Comparison of ENCODE assay signal across 13 cellular contexts in the genomic region with DNA sequence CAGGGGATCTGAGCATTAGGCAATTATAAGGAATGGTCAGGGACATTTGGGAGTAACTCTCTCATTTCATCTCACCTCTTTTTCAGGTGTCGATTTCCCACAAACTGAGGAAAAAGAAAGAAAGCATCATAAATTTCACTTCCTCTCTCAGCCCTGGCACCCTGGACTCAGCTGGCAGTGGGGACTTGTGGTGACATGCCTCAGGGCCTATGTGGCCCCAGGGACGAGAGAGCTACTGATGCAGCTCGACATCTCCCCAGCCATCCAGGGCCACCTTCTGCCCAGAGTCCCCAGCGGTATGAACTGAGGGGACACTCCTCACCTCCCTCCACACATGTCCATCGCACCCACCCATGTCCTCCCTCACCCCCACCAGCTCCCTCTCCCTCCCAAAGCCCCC. TPM values are rescaled to one million over a fixed set of nuclear protein-coding genes. Genes with fewer than 3 reads are reported as not detected.
DNase-seq lines count a peak whose midpoint lies in the region; ATAC-seq and TF ChIP-seq lines count a peak whose summit lies in the region.
"Had no signal": no experiment of that assay in that cellular context is flagged by ENCODE, and none has a peak within 500 bp of the region (broad histone marks: within the 10 kb centered on the region; RNA-seq: fewer than 3 reads in every experiment).

No MANE protein-coding gene starts in this region.

- peaks cover 60% of the 10 kb centered on the region for H3K4me1 Mint-ChIP-seq in CD8-positive, alpha-beta T cell (ENCODE audit: low read depth)
- H3K4me1 Mint-ChIP-seq in WTC11 (peaks cover 35% of the 10 kb centered on the region), neural crest cell (peaks cover 12% of the 10 kb centered on the region)
- peaks cover 11% of the 10 kb centered on the region for H3K4me1 Mint-ChIP-seq in activated CD4-positive, alpha-beta memory T cell treated with anti-CD3 and anti-CD28 coated beads, Interleukin-2, amount 10 ng/mL, durations not matched to agents 7 days and 5 days

- POLR2A ChIA-PET in CD8-positive, alpha-beta T cell (lab: Charles Lee): interaction anchor here (0.8 to 1.4 kb wide), 2 partner anchors 9 to 38 kb away, joined by 3 to 4 read pairs; no protein-coding TSS in a partner anchor
- POLR2A ChIA-PET in WTC11 (lab: Charles Lee): no interaction called here
- POLR2A ChIA-PET in activated CD4-positive, alpha-beta memory T cell treated with anti-CD3 and anti-CD28 coated beads, Interleukin-2, amount 10 ng/mL, durations not matched to agents 7 days and 5 days (lab: Charles Lee): no interaction called here

- no peak for DNase-seq in CD8-positive, alpha-beta T cell
- DNase-seq in WTC11 (ENCODE audit: low spot score) (no peak), neural crest cell (ENCODE audit: low read depth, low spot score) (no peak)
- DNase-seq in activated effector memory CD4-positive, alpha-beta T cell treated with Interleukin-2 at 50 U/mL for 16 hours: no peak
- DNase-seq in stimulated activated CD4-positive, alpha-beta T cell treated with anti-CD3 and anti-CD28 coated beads, Interleukin-4, amount 100 ng/mL, for 24 hours: no peak
- no peak for DNase-seq in activated CD4-positive, alpha-beta memory T cell treated with anti-CD3 and anti-CD28 coated beads, Interleukin-2, amount 10 ng/mL, durations not matched to agents 7 days and 5 days
- DNase-seq: activated CD8-positive, alpha-beta memory T cell treated with anti-CD3 and anti-CD28 coated beads for 24 hours; cerebellar nuclear complex; HFFc6 had no signal

- no peak for ATAC-seq in CD8-positive, alpha-beta T cell
- peak; percentile 63 for ATAC-seq in GM19463 (IDR thresholded peaks at IDR 0.05; ENCODE audit: unreplicated experiment)
- ATAC-seq in WTC11: no peak
- ATAC-seq in HG02870 (IDR thresholded peaks at IDR 0.05; ENCODE audit: unreplicated experiment): no peak

- H3K9me3 Mint-ChIP-seq in CD8-positive, alpha-beta T cell: no peaks in the 10 kb centered on the region
- H3K9me3 Mint-ChIP-seq in WTC11 (no peaks in the 10 kb centered on the region), neural crest cell (no peaks in the 10 kb centered on the region)
- H3K9me3 Mint-ChIP-seq in activated CD4-positive, alpha-beta memory T cell treated with anti-CD3 and anti-CD28 coated beads, Interleukin-2, amount 10 ng/mL, durations not matched to agents 7 days and 5 days: no peaks in the 10 kb centered on the region
- H3K9me3 Mint-ChIP-seq: HFFc6 had no signal

- TF ChIP-seq CTCF in CD8-positive, alpha-beta T cell (IDR thresholded peaks at IDR 0.05): no peak
- TF ChIP-seq CTCF in WTC11 (IDR thresholded peaks at IDR 0.05): no peak
- no peak for TF ChIP-seq CTCF in neural crest cell (conservative IDR thresholded peaks at IDR 0.05)

- no peaks in the 10 kb centered on the region for H3K27me3 ChIP-seq in CD8-positive, alpha-beta T cell (ENCODE audit: insufficient read depth, low read length)

- no peak overlapping the region for H3K4me3 ChIP-seq in CD8-positive, alpha-beta T cell (ENCODE audit: low read depth, low read length)

- no peak overlapping the region for H3K4me3 Mint-ChIP-seq in CD8-positive, alpha-beta T cell
- H3K4me3 Mint-ChIP-seq in WTC11 (no peak overlapping the region), neural crest cell (no peak overlapping the region)
- H3K4me3 Mint-ChIP-seq in activated CD4-positive, alpha-beta memory T cell treated with anti-CD3 and anti-CD28 coated beads, Interleukin-2, amount 10 ng/mL, durations not matched to agents 7 days and 5 days: no peak overlapping the region
- H3K4me3 Mint-ChIP-seq: HFFc6 had no signal

- no peak overlapping the region for H3K27ac ChIP-seq in CD8-positive, alpha-beta T cell (ENCODE audit: low read depth, low read length)

- H3K27ac Mint-ChIP-seq in CD8-positive, alpha-beta T cell: peak overlapping the region; percentile 85
- peak overlapping the region; percentile 23 for H3K27ac Mint-ChIP-seq in WTC11
- peak overlapping the region; percentile 35 for H3K27ac Mint-ChIP-seq in neural crest cell (ENCODE audit: unreplicated experiment)
- H3K27ac Mint-ChIP-seq in activated CD4-positive, alpha-beta memory T cell treated with anti-CD3 and anti-CD28 coated beads, Interleukin-2, amount 10 ng/mL, durations not matched to agents 7 days and 5 days: no peak overlapping the region

- peaks cover 41% of the 10 kb centered on the region for H3K36me3 ChIP-seq in CD8-positive, alpha-beta T cell (ENCODE audit: insufficient read depth, low read length)

- H3K9me3 ChIP-seq in CD8-positive, alpha-beta T cell (ENCODE audit: low read length): no peaks in the 10 kb centered on the region

- H3K4me1 ChIP-seq in CD8-positive, alpha-beta T cell (ENCODE audit: insufficient read depth, low read length): peaks cover 52% of the 10 kb centered on the region

- CTCF ChIA-PET in CD8-positive, alpha-beta T cell (lab: Charles Lee): interaction anchor here (0.7 to 10.1 kb wide), 9 partner anchors 7 to 208 kb away, joined by 3 to 142 read pairs (median 5); no protein-coding TSS in a partner anchor
- CTCF ChIA-PET in WTC11 (lab: Charles Lee): interaction anchor here (1.9 to 5.0 kb wide), 2 partner anchors 27 to 41 kb away, joined by 7 to 49 read pairs; no protein-coding TSS in a partner anchor
- CTCF ChIA-PET in activated CD4-positive, alpha-beta memory T cell treated with anti-CD3 and anti-CD28 coated beads, Interleukin-2, amount 10 ng/mL, durations not matched to agents 7 days and 5 days (lab: Charles Lee): no interaction called here

- no peaks in the 10 kb centered on the region for H3K27me3 Mint-ChIP-seq in CD8-positive, alpha-beta T cell (ENCODE audit: low read depth)
- H3K27me3 Mint-ChIP-seq in WTC11 (ENCODE audit: low read depth) (no peaks in the 10 kb centered on the region), neural crest cell (ENCODE audit: low read depth) (no peaks in the 10 kb centered on the region)
- no peaks in the 10 kb centered on the region for H3K27me3 Mint-ChIP-seq in activated CD4-positive, alpha-beta memory T cell treated with anti-CD3 and anti-CD28 coated beads, Interleukin-2, amount 10 ng/mL, durations not matched to agents 7 days and 5 days

- peaks cover 73% of the 10 kb centered on the region for H3K36me3 Mint-ChIP-seq in CD8-positive, alpha-beta T cell
- H3K36me3 Mint-ChIP-seq in WTC11: peaks cover 49% of the 10 kb centered on the region
- peaks cover 8% of the 10 kb centered on the region for H3K36me3 Mint-ChIP-seq in neural crest cell (ENCODE audit: low read depth)
- peaks cover 63% of the 10 kb centered on the region for H3K36me3 Mint-ChIP-seq in activated CD4-positive, alpha-beta memory T cell treated with anti-CD3 and anti-CD28 coated beads, Interleukin-2, amount 10 ng/mL, durations not matched to agents 7 days and 5 days (ENCODE audit: low read depth)

- intact Hi-C loops in CD8-positive, alpha-beta T cell (cut with DNase I, micrococcal nuclease): no loop called here

TF ChIP-seq in WTC11, 78 proteins besides CTCF, POLR2A, EP300 and RAD21 (continues in another document):
- TF ChIP-seq, protein P1, sequence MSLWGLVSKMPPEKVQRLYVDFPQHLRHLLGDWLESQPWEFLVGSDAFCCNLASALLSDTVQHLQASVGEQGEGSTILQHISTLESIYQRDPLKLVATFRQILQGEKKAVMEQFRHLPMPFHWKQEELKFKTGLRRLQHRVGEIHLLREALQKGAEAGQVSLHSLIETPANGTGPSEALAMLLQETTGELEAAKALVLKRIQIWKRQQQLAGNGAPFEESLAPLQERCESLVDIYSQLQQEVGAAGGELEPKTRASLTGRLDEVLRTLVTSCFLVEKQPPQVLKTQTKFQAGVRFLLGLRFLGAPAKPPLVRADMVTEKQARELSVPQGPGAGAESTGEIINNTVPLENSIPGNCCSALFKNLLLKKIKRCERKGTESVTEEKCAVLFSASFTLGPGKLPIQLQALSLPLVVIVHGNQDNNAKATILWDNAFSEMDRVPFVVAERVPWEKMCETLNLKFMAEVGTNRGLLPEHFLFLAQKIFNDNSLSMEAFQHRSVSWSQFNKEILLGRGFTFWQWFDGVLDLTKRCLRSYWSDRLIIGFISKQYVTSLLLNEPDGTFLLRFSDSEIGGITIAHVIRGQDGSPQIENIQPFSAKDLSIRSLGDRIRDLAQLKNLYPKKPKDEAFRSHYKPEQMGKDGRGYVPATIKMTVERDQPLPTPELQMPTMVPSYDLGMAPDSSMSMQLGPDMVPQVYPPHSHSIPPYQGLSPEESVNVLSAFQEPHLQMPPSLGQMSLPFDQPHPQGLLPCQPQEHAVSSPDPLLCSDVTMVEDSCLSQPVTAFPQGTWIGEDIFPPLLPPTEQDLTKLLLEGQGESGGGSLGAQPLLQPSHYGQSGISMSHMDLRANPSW (CRISPR knock-in tag; conservative IDR thresholded peaks at IDR 0.05; ENCODE audit: low read depth): no peak
- TF ChIP-seq SP1 (CRISPR knock-in tag; conservative IDR thresholded peaks at IDR 0.05) (no peak), ESRRA (CRISPR knock-in tag; IDR thresholded peaks at IDR 0.05; ENCODE audit: borderline replicate concordance) (no peak), ATF1 (CRISPR knock-in tag; IDR thresholded peaks at IDR 0.05) (no peak), NR2C2 (CRISPR knock-in tag; IDR thresholded peaks at IDR 0.05) (no peak), KAT7 (CRISPR knock-in tag; IDR thresholded peaks at IDR 0.05; ENCODE audit: borderline replicate concordance) (no peak), OVOL2 (CRISPR knock-in tag; IDR thresholded peaks at IDR 0.05; ENCODE audit: borderline replicate concordance) (no peak), CREB1 (CRISPR knock-in tag; IDR thresholded peaks at IDR 0.05) (no peak), ZNF671 (CRISPR knock-in tag; IDR thresholded peaks at IDR 0.05) (no peak), SOX15 (CRISPR knock-in tag; IDR thresholded peaks at IDR 0.05) (no peak)

RNA-seq across cellular contexts. Expression of a gene that starts 11.7 kb away (rescaled TPM):
- 10 to 100 TPM; 16.7 to 18.8 TPM for total RNA-seq in CD8-positive, alpha-beta T cell
- total RNA-seq in WTC11 (2021) (32.3 to 44.1 TPM (median 32.4 TPM) in 3 replicates), neural crest cell (41.5 and 47.7 TPM in 2 replicates)
- total RNA-seq in activated CD4-positive, alpha-beta memory T cell treated with anti-CD3 and anti-CD28 coated beads, Interleukin-2, amount 10 ng/mL, durations not matched to agents 7 days and 5 days: 10 to 100 TPM; 61.5 to 61.9 TPM

RNA-seq across cellular contexts. Expression of a gene that starts 19.7 kb away (rescaled TPM):
- not detected for total RNA-seq in CD8-positive, alpha-beta T cell
- total RNA-seq in WTC11 (2021) (36.8 to 46.4 TPM (median 38.4 TPM) in 3 replicates), neural crest cell (0.47 and 0.55 TPM in 2 replicates)
- total RNA-seq in activated CD4-positive, alpha-beta memory T cell treated with anti-CD3 and anti-CD28 coated beads, Interleukin-2, amount 10 ng/mL, durations not matched to agents 7 days and 5 days: not detected
- total RNA-seq: HFFc6, SK-MEL-5 had no signal

RNA-seq across cellular contexts. Expression of a gene that starts 45.2 kb away (rescaled TPM):
- total RNA-seq in CD8-positive, alpha-beta T cell: 1 to 10 TPM in 1 of 2 experiments, under 1 TPM in 1; 0.50 to 1.1 TPM
- total RNA-seq in WTC11 (2021): 97.6 to 108 TPM (median 100 TPM) in 3 replicates
- total RNA-seq in neural crest cell: not detected in 2 replicates
- 1 to 10 TPM in 1 of 2 experiments, under 1 TPM in 1; 0.78 to 1.3 TPM for total RNA-seq in activated CD4-positive, alpha-beta memory T cell treated with anti-CD3 and anti-CD28 coated beads, Interleukin-2, amount 10 ng/mL, durations not matched to agents 7 days and 5 days
- total RNA-seq: frontal cortex, SK-MEL-5 had no signal

RNA-seq across cellular contexts. Expression of a gene that starts 53.8 kb away (rescaled TPM):
- total RNA-seq in CD8-positive, alpha-beta T cell: under 1 TPM in 1 of 2 experiments, not detected in 1; 0.44 TPM
- 4.0 to 6.1 TPM (median 4.5 TPM) in 3 replicates for total RNA-seq in WTC11 (2021)
- total RNA-seq in neural crest cell: 1.6 and 1.7 TPM in 2 replicates
- under 1 TPM; 0.38 to 0.40 TPM for total RNA-seq in activated CD4-positive, alpha-beta memory T cell treated with anti-CD3 and anti-CD28 coated beads, Interleukin-2, amount 10 ng/mL, durations not matched to agents 7 days and 5 days

Comparison
In these comparisons a context has a peak if more than half of its experiments do, and no peak if none do; other contexts are left out.
1. RNA of a gene that starts 19.7 kb away (total RNA-seq): 36.8 to 46.4 TPM in WTC11; 0.47 to 0.55 TPM in neural crest cell, not detected in activated CD4-positive, alpha-beta memory T cell treated with anti-CD3 and anti-CD28 coated beads, Interleukin-2, amount 10 ng/mL, durations not matched to agents 7 days and 5 days and not detected in CD8-positive, alpha-beta T cell; every median in the first group is over 10 times any median in the second.
2. RNA of a gene that starts 45.2 kb away (total RNA-seq): 97.6 to 108 TPM in WTC11; 0.78 to 1.3 TPM in activated CD4-positive, alpha-beta memory T cell treated with anti-CD3 and anti-CD28 coated beads, Interleukin-2, amount 10 ng/mL, durations not matched to agents 7 days and 5 days, 0.50 to 1.1 TPM in CD8-positive, alpha-beta T cell and not detected in neural crest cell; every median in the first group is over 10 times any median in the second.